17 cellular contexts compared by ENCODE assay signal in genomic region chr9:129513856-129514496, GRCh38.
DNase-seq lines count a peak whose midpoint lies in the region; ATAC-seq and TF ChIP-seq lines count a peak whose summit lies in the region.
"Had no signal": no experiment of that assay in that cellular context is flagged by ENCODE, and none has a peak within 500 bp of the region (broad histone marks: within the 10 kb centered on the region; RNA-seq: fewer than 3 reads in every experiment).

No MANE protein-coding gene starts in this region.

- no peak overlapping the region for H3K23ac ChIP-seq in neuronal stem cell (ENCODE audit: low read depth, low read length, poor library complexity)

- H3K4me2 ChIP-seq in neuronal stem cell (ENCODE audit: insufficient read depth, low read length, poor library complexity, severe bottlenecking): no peak overlapping the region
- H3K4me2 ChIP-seq: BLaER1 had no signal

- TF ChIP-seq CTCF in right atrium auricular region (IDR thresholded peaks at IDR 0.05): no peak
- TF ChIP-seq CTCF in spleen (IDR thresholded peaks at IDR 0.05 in 8 of 11, conservative IDR thresholded peaks at IDR 0.05 in 3 of 11): no peak

- no peak overlapping the region for H2BK15ac ChIP-seq in neuronal stem cell (ENCODE audit: low read length)

- no peak overlapping the region for H2BK12ac ChIP-seq in neuronal stem cell (ENCODE audit: low read length)

- intact Hi-C loops in cardiac septum (cut with DNase I): no loop called here
- intact Hi-C loops in spleen (cut with DNase I; ENCODE audit: low total_unique reads): no loop called here

- H3K27me3 ChIP-seq in right atrium auricular region (no peaks in the 10 kb centered on the region), neuronal stem cell (ENCODE audit: control insufficient read depth in 3 of 3, insufficient read depth in 3 of 3, low read depth in 1 of 3, low read length in 3 of 3) (no peaks in the 10 kb centered on the region), spleen (replicated peaks in 1 of 7) (peaks cover 0 to 5% (median 0%) of the 10 kb centered on the region in 7 donors)
- H3K27me3 ChIP-seq: BLaER1 had no signal

- H3K4me3 ChIP-seq in right atrium auricular region (no peak overlapping the region), neuronal stem cell (ENCODE audit: low read length in 2 of 2) (no peak overlapping the region), spleen (no peak overlapping the region)
- H3K4me3 ChIP-seq: BLaER1, GM12878 had no signal

- no peak overlapping the region for H2BK5ac ChIP-seq in neuronal stem cell (ENCODE audit: low read length)

- H4K8ac ChIP-seq in neuronal stem cell (ENCODE audit: low read depth, low read length): no peak overlapping the region

- no peak overlapping the region for H4K91ac ChIP-seq in neuronal stem cell (ENCODE audit: low read depth, low read length, poor library complexity)

- H3K36me3 ChIP-seq in right atrium auricular region (no peaks in the 10 kb centered on the region), neuronal stem cell (replicated peaks in 1 of 2; ENCODE audit: control insufficient read depth in 2 of 2, insufficient read depth in 2 of 2, low read length in 2 of 2) (peaks cover 0 to 2% of the 10 kb centered on the region in 2 donors), spleen (no peaks in the 10 kb centered on the region)
- H3K36me3 ChIP-seq: BLaER1 had no signal

- H3K14ac ChIP-seq in neuronal stem cell (ENCODE audit: low read length): no peak overlapping the region

- H2BK120ac ChIP-seq in neuronal stem cell (ENCODE audit: low read depth, low read length): no peak overlapping the region

- peaks cover 0 to 27% of the 10 kb centered on the region in 2 donors for H3K9me3 ChIP-seq in right atrium auricular region
- H3K9me3 ChIP-seq in neuronal stem cell (replicated peaks in 1 of 2; ENCODE audit: control insufficient read depth in 2 of 2, insufficient read depth in 1 of 2, low read depth in 1 of 2, low read length in 2 of 2): peaks cover 21 to 42% of the 10 kb centered on the region in 2 donors
- peaks cover 3 to 61% (median 46%) of the 10 kb centered on the region in 8 donors for H3K9me3 ChIP-seq in spleen

- no peak overlapping the region for H2AFZ ChIP-seq in neuronal stem cell (ENCODE audit: low read length)

- H3K4ac ChIP-seq in neuronal stem cell (ENCODE audit: low read length): no peak overlapping the region

- H2AK5ac ChIP-seq in neuronal stem cell (ENCODE audit: low read depth, low read length): peak overlapping the region; percentile 32

- TF ChIP-seq POLR2A in spleen (IDR thresholded peaks at IDR 0.05): no peak

- ATAC-seq in GM18907 (IDR thresholded peaks at IDR 0.05; ENCODE audit: unreplicated experiment) (no peak), GM18909 (IDR thresholded peaks at IDR 0.05; ENCODE audit: poor library complexity, unreplicated experiment) (no peak)
- ATAC-seq: CD8-positive, alpha-beta T cell; GM12878 had no signal

- H3K27ac ChIP-seq in right atrium auricular region: no peak overlapping the region
- H3K27ac ChIP-seq in neuronal stem cell (replicated peaks; ENCODE audit: low read length): no peak overlapping the region
- no peak overlapping the region for H3K27ac ChIP-seq in spleen
- H3K27ac ChIP-seq: 22Rv1, BLaER1, C4-2B had no signal

- DNase-seq in cardiac septum (ENCODE audit: low spot score): peak; percentile 64
- no peak for DNase-seq in right atrium auricular region (ENCODE audit: low spot score)
- DNase-seq in neuronal stem cell (ENCODE audit: low spot score): no peak
- peak; percentile 54 for DNase-seq in spleen
- DNase-seq: Caco-2; CD4-positive, CD25-positive, alpha-beta regulatory T cell; CD8-positive, alpha-beta T cell; DMS153; DND-41; GOT3; HCEC 1CT had no signal

- peak overlapping the region; percentile 78 for H3K18ac ChIP-seq in neuronal stem cell (ENCODE audit: low read length)

- H3K79me1 ChIP-seq in neuronal stem cell (ENCODE audit: low read depth, low read length): peaks cover 1% of the 10 kb centered on the region

- no peaks in the 10 kb centered on the region for H3K4me1 ChIP-seq in right atrium auricular region
- no peaks in the 10 kb centered on the region for H3K4me1 ChIP-seq in neuronal stem cell (ENCODE audit: control insufficient read depth in 2 of 2, insufficient read depth in 1 of 2, low read depth in 1 of 2, low read length in 2 of 2)
- no peaks in the 10 kb centered on the region for H3K4me1 ChIP-seq in spleen
- H3K4me1 ChIP-seq: Caco-2 had no signal

- no peak overlapping the region for H3K9ac ChIP-seq in neuronal stem cell (ENCODE audit: low read depth, low read length, poor library complexity)
- H3K9ac ChIP-seq: BLaER1 had no signal

- WGBS in neuronal stem cell (ENCODE audit: extremely low coverage in 2 of 2, insufficient read length in 2 of 2, insufficient replicate concordance in 1 of 2), 2 donors: no CpG with 5 or more reads among the region's 7 CpGs
- 90 to 98% (median 90%) methylated on average over 5 to 7 of the region's 7 CpGs for WGBS in spleen, 5 donors

Comparison
In these comparisons a context has a peak if more than half of its experiments do, and no peak if none do; other contexts are left out.
1. DNase-seq: peak in cardiac septum (single experiment) and spleen (single experiment); none in right atrium auricular region (single experiment) and neuronal stem cell (single experiment).